Comparison of ENCODE assay signal across 1 cellular context in genomic region chr7:55173671-55174070, GRCh38.
TF ChIP-seq lines count a peak whose summit lies in the region.

No MANE protein-coding gene starts in this region.

TF ChIP-seq in GM23338, 12 proteins besides CTCF, POLR2A, EP300 and RAD21 (continued from another document):
- TF ChIP-seq ZNF462 (CRISPR knock-in tag; IDR thresholded peaks at IDR 0.05) (no peak), EZH2 (IDR thresholded peaks at IDR 0.05; ENCODE audit: low read depth, unreplicated experiment) (no peak), CREB1 (CRISPR knock-in tag; IDR thresholded peaks at IDR 0.05; ENCODE audit: low read depth) (no peak)
